In genomic region chr1:116309090-116309870, GRCh38 we compare ENCODE assay signal across 18 cellular contexts.
DNase-seq lines count a peak whose midpoint lies in the region; ATAC-seq and TF ChIP-seq lines count a peak whose summit lies in the region.
"Had no signal": no experiment of that assay in that cellular context is flagged by ENCODE, and none has a peak within 500 bp of the region (broad histone marks: within the 10 kb centered on the region; RNA-seq: fewer than 3 reads in every experiment).

No MANE protein-coding gene starts in this region.

- peaks cover 11% of the 10 kb centered on the region for H3K4me1 ChIP-seq in mucosa of descending colon (ENCODE audit: low read depth)
- no peaks in the 10 kb centered on the region for H3K4me1 ChIP-seq in uterus
- H3K4me1 ChIP-seq: SJSA1 had no signal

- H3K9me3 Mint-ChIP-seq in MCF 10A (ENCODE audit: unreplicated experiment) (no peaks in the 10 kb centered on the region), endothelial cell (ENCODE audit: unreplicated experiment) (no peaks in the 10 kb centered on the region)

- H3K27me3 ChIP-seq in uterus, result no peaks in the 10 kb centered on the region

- CTCF ChIA-PET in MCF 10A (lab: Yijun Ruan, JAX), result interaction anchor here (0.9 to 3.5 kb wide), 2 partner anchors 75 to 176 kb away, joined by 3 to 13 read pairs; no protein-coding TSS in a partner anchor

- peak; percentile 6 for ATAC-seq in mucosa of descending colon

- TF ChIP-seq RAD21 in Ishikawa (IDR thresholded peaks at IDR 0.05; ENCODE audit: low read depth), result peak; percentile 29; the same call in 1 of the 2 replicates

- intact Hi-C loops in MCF 10A (cut with micrococcal nuclease) (no loop called here), mucosa of descending colon (cut with DNase I, micrococcal nuclease) (no loop called here), uterus (cut with DNase I; ENCODE audit: low total_unique reads) (no loop called here)

- H3K36me3 Mint-ChIP-seq in MCF 10A (ENCODE audit: insufficient read depth, unreplicated experiment), result no peaks in the 10 kb centered on the region
- H3K36me3 Mint-ChIP-seq in endothelial cell (ENCODE audit: low read depth, unreplicated experiment), result no peaks in the 10 kb centered on the region

- TF ChIP-seq POLR2A in uterus (IDR thresholded peaks at IDR 0.05), result no peak

- no peaks in the 10 kb centered on the region for H3K27me3 Mint-ChIP-seq in MCF 10A (ENCODE audit: insufficient read depth, unreplicated experiment)
- peaks cover 1% of the 10 kb centered on the region for H3K27me3 Mint-ChIP-seq in endothelial cell (ENCODE audit: unreplicated experiment)

- TF ChIP-seq EP300 in Ishikawa (IDR thresholded peaks at IDR 0.05; ENCODE audit: borderline replicate concordance), result peak; percentile 86

- no peak overlapping the region for H3K27ac ChIP-seq in uterus
- H3K27ac ChIP-seq: SJSA1, thoracic aorta had no signal

- POLR2A ChIA-PET in MCF 10A (lab: Yijun Ruan, JAX), result interaction anchor here (0.7 to 3.3 kb wide), 16 partner anchors 8 to 153 kb away, joined by 3 to 23 read pairs (median 4); no protein-coding TSS in a partner anchor

- H3K36me3 ChIP-seq in mucosa of descending colon (ENCODE audit: low read depth) (no peaks in the 10 kb centered on the region), uterus (no peaks in the 10 kb centered on the region)
- H3K36me3 ChIP-seq: SJSA1, thoracic aorta had no signal

- H3K4me1 Mint-ChIP-seq in MCF 10A (ENCODE audit: insufficient read depth, unreplicated experiment), result peaks cover 11% of the 10 kb centered on the region
- H3K4me1 Mint-ChIP-seq in endothelial cell (ENCODE audit: unreplicated experiment), result no peaks in the 10 kb centered on the region

- TF ChIP-seq CTCF in MCF 10A (IDR thresholded peaks at IDR 0.05; ENCODE audit: unreplicated experiment) (no peak), mucosa of descending colon (IDR thresholded peaks at IDR 0.05) (no peak), uterus (IDR thresholded peaks at IDR 0.05) (no peak), endothelial cell (IDR thresholded peaks at IDR 0.05; ENCODE audit: unreplicated experiment) (no peak)

- H3K4me3 Mint-ChIP-seq in MCF 10A (ENCODE audit: unreplicated experiment) (no peak overlapping the region), endothelial cell (ENCODE audit: unreplicated experiment) (no peak overlapping the region)

- BruUV-seq in MCF 10A (replicated peaks; lab: Mats Ljungman, UMichigan), result no TSS peak

- H3K9me3 ChIP-seq in mucosa of descending colon (no peaks in the 10 kb centered on the region), uterus (peaks cover 0 to under 1% of the 10 kb centered on the region in 2 donors)
- H3K9me3 ChIP-seq: SJSA1, thoracic aorta had no signal

- H3K4me3 ChIP-seq in mucosa of descending colon (no peak overlapping the region), uterus (no peak overlapping the region)
- H3K4me3 ChIP-seq: SJSA1, thoracic aorta had no signal

- H3K27ac Mint-ChIP-seq in MCF 10A (ENCODE audit: low read depth, unreplicated experiment) (no peak overlapping the region), endothelial cell (ENCODE audit: unreplicated experiment) (no peak overlapping the region)

- peak; percentile 53 for DNase-seq in NCI-H2196 treated with DMSO at 0.1 percent for 48 hours (lab: John Stamatoyannopoulos, UW; ENCODE audit: unreplicated experiment)
- DNase-seq in MCF 10A (ENCODE audit: unreplicated experiment), result peak; percentile 96
- no peak for DNase-seq in mucosa of descending colon
- DNase-seq in uterus, result no peak
- DNase-seq in activated gamma-delta T cell treated with Interleukin-2 at 50 U/mL for 16 hours, result no peak
- no peak for DNase-seq in endothelial cell (ENCODE audit: low spot score)
- DNase-seq in activated CD8-positive, alpha-beta memory T cell treated with anti-CD3 and anti-CD28 coated beads, Interleukin-2, amount 50 U/mL, for 48 hours, result no peak
- DNase-seq: activated gamma-delta T cell; erythroblast; HCEC 1CT; Kasumi-1; kidney glomerular epithelial cell; NCI-H1694; stimulated activated CD4-positive, alpha-beta T cell treated with anti-CD3 and anti-CD28 coated beads, Interleukin-4, amount 100 ng/mL, for 1 hour; T-helper 9 cell had no signal

TF ChIP-seq in Ishikawa, 13 proteins besides CTCF, POLR2A, EP300 and RAD21:
- TF ChIP-seq TEAD4 (IDR thresholded peaks at IDR 0.05), result peak; percentile 76
- no peak; the same call in 1 of the 2 replicates for TF ChIP-seq USF1 (IDR thresholded peaks at IDR 0.05)
- TF ChIP-seq NFIC (IDR thresholded peaks at IDR 0.05), result peak; percentile 84
- peak; percentile 31; the same call in 1 of the 2 replicates for TF ChIP-seq MAX (IDR thresholded peaks at IDR 0.05)
- no peak for TF ChIP-seq REST (IDR thresholded peaks at IDR 0.05; ENCODE audit: low read depth)
- TF ChIP-seq EGR1 (IDR thresholded peaks at IDR 0.05), result no peak
- TF ChIP-seq CEBPB (IDR thresholded peaks at IDR 0.05), result peak; percentile 94
- 0 out of 2 replicates have a peak, but pooled peaks have one; percentile 39 for TF ChIP-seq FOXM1 (IDR thresholded peaks at IDR 0.05; ENCODE audit: borderline replicate concordance, low read depth)
- no peak for TF ChIP-seq CREB1 (IDR thresholded peaks at IDR 0.05; ENCODE audit: low read depth)
- no peak for TF ChIP-seq ZBTB7A (IDR thresholded peaks at IDR 0.05; ENCODE audit: low read depth)
- TF ChIP-seq YY1 (IDR thresholded peaks at IDR 0.05; ENCODE audit: low read depth), result no peak
- TF ChIP-seq TAF1 (IDR thresholded peaks at IDR 0.05; ENCODE audit: low read depth), result no peak
- TF ChIP-seq TCF12 (IDR thresholded peaks at IDR 0.05; ENCODE audit: low read depth), result peak; percentile 89

Comparison
In these comparisons a context has a peak if more than half of its experiments do, and no peak if none do; other contexts are left out.
1. DNase-seq: peak in NCI-H2196 treated with DMSO at 0.1 percent for 48 hours (single experiment) and MCF 10A (single experiment); none in mucosa of descending colon (0 of 3), uterus (0 of 2), activated gamma-delta T cell treated with Interleukin-2 at 50 U/mL for 16 hours (single experiment), endothelial cell (single experiment) and activated CD8-positive, alpha-beta memory T cell treated with anti-CD3 and anti-CD28 coated beads, Interleukin-2, amount 50 U/mL, for 48 hours (single experiment).